Comparison of ENCODE assay signal across 8 cellular contexts in the genomic region with DNA sequence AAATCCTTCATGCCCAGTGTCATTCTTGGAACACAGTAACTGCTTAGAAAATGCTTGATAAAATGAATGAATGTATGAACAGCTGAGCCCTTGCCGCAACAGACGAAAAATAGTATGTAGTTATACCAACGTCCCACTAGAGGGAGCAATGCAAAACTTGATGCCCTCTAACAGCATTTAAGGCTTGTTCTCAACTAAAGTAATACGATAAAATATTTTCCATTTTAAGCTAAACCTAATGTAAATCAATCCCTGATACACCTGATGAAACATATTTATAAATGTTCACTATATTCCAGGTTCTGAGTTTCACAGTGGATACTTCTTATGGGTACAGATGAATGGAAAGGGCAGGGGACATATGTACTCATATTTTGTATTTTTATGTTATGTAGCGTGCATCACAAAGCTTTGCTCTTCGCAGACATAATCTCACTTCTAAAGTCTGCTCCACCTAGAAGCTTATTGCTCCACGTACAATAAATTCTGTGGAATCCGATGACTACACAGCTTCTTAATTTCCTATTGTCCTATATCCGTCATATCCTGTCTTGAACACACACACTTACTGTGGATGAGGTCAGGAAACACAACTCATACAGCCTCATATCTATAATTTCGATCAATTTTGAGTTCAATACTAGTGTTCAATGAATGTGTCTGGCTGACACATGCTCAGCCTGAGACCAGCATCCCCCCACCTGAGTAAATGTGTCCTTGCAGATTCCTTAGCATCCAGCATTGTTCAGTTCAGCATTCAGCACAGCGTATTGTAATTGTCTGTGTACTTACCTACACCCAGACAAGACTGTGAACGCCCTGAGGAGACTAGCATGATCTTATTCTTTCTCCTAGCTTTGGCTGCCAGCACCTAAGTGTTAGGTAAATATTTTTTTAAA. TPM values are rescaled to one million over a fixed set of nuclear protein-coding genes. Genes with fewer than 3 reads are reported as not detected.
A peak's percentile ranks its signal among the peaks of the same experiment; 100 is the strongest.
DNase-seq lines count a peak whose midpoint lies in the region; ATAC-seq and TF ChIP-seq lines count a peak whose summit lies in the region.

No MANE protein-coding gene starts in this region.

- peak; percentile 72 for TF ChIP-seq CTCF in GM12872 (IDR thresholded peaks at IDR 0.05; ENCODE audit: insufficient read depth, low read depth, low read length)
- peak; percentile 87 for TF ChIP-seq CTCF in PC-9 (conservative IDR thresholded peaks at IDR 0.05)
- TF ChIP-seq CTCF in choroid plexus epithelial cell (conservative IDR thresholded peaks at IDR 0.05; ENCODE audit: low read depth, low read length), result peak; percentile 72

- H3K27me3 ChIP-seq in PC-9 (ENCODE audit: insufficient read depth, low read depth), result no peaks in the 10 kb centered on the region
- peaks cover 0 to 4% of the 10 kb centered on the region in 2 experiments for H3K27me3 ChIP-seq in mesenchymal stem cell (ENCODE audit: control insufficient read depth in 1 of 2, insufficient read depth in 1 of 2, low read length in 2 of 2)
- no peaks in the 10 kb centered on the region for H3K27me3 ChIP-seq in aorta (ENCODE audit: control insufficient read depth in 1 of 2, insufficient read depth in 2 of 2, low read length in 1 of 2)

- H2BK120ac ChIP-seq in mesenchymal stem cell (ENCODE audit: low read depth, low read length), result no peak overlapping the region

- H2BK5ac ChIP-seq in mesenchymal stem cell (ENCODE audit: low read depth, low read length, poor library complexity, severe bottlenecking), result no peak overlapping the region

- H3K9me3 ChIP-seq in PC-9 (ENCODE audit: insufficient read depth, low read depth) (no peaks in the 10 kb centered on the region), mesenchymal stem cell (ENCODE audit: control insufficient read depth, low read length) (no peaks in the 10 kb centered on the region), aorta (ENCODE audit: control insufficient read depth, low read length) (no peaks in the 10 kb centered on the region)

- intact Hi-C loops in PC-9 (cut with micrococcal nuclease; ENCODE audit: unreplicated experiment), result loop anchor here (5.0 to 10.0 kb wide), 2 partner anchors 76 to 249 kb away; no protein-coding TSS in a partner anchor
- intact Hi-C loops in aorta (cut with DNase I), result loop anchor here in 1 of 2 donors (5.0 kb wide), 1 partner anchor 36 kb away; no protein-coding TSS in a partner anchor

- H3K18ac ChIP-seq in mesenchymal stem cell (ENCODE audit: low read depth in 1 of 2, low read length in 2 of 2), result no peak overlapping the region

- H3K4me1 ChIP-seq in PC-9 (replicated peaks; ENCODE audit: insufficient read depth), result peaks cover 4% of the 10 kb centered on the region; the same call in 1 of the 2 replicates
- peaks cover 2% of the 10 kb centered on the region for H3K4me1 ChIP-seq in mesenchymal stem cell (ENCODE audit: control insufficient read depth, insufficient read depth, low read depth, low read length)
- no peaks in the 10 kb centered on the region for H3K4me1 ChIP-seq in aorta (ENCODE audit: control insufficient read depth in 1 of 2, insufficient read depth in 2 of 2, low read length in 2 of 2)

- ATAC-seq in aorta (ENCODE audit: low FRiP score), result no peak

- no peak overlapping the region for H3K23ac ChIP-seq in mesenchymal stem cell (ENCODE audit: low read length in 2 of 2)

- 45% methylated on average over 9 of the region's 12 CpGs for WGBS in mesenchymal stem cell
- 37 to 40% methylated on average over 12 of the region's 12 CpGs for WGBS in aorta, 2 donors

- no peak overlapping the region for H3K4me3 ChIP-seq in PC-9
- H3K4me3 ChIP-seq in choroid plexus epithelial cell (ENCODE audit: low read depth, low read length), result no peak overlapping the region
- peak overlapping the region in 1 of 2 experiments; percentile 50 for H3K4me3 ChIP-seq in mesenchymal stem cell (ENCODE audit: insufficient read depth in 1 of 2, low read depth in 1 of 2, low read length in 2 of 2)
- H3K4me3 ChIP-seq in aorta (ENCODE audit: low read length in 2 of 2), result no peak overlapping the region

- CTCF ChIA-PET in PC-9 (lab: Charles Lee), result interaction anchor here (0.6 to 1.7 kb wide), 6 partner anchors 15 to 232 kb away, joined by 3 to 12 read pairs (median 4); partner anchors contain the start of gene IRF6

- H3K4me2 ChIP-seq in PC-9 (peak overlapping the region; percentile 25; the same call in 1 of the 2 replicates), mesenchymal stem cell (ENCODE audit: low read length, poor library complexity, severe bottlenecking) (no peak overlapping the region)

- H3K27ac ChIP-seq in PC-9 (no peak overlapping the region), mesenchymal stem cell (ENCODE audit: low read length, poor library complexity, severe bottlenecking) (no peak overlapping the region), aorta (ENCODE audit: low read depth in 1 of 2, low read length in 2 of 2) (no peak overlapping the region)

- H3F3A ChIP-seq in PC-9 (ENCODE audit: insufficient read depth, low read depth), result peaks cover 13% of the 10 kb centered on the region; the same call in 1 of the 2 replicates

- H3K79me2 ChIP-seq in PC-9 (ENCODE audit: low read depth), result peaks cover 5% of the 10 kb centered on the region

- H4K91ac ChIP-seq in mesenchymal stem cell (ENCODE audit: low read length), result no peak overlapping the region

- no peaks in the 10 kb centered on the region for H3K9me2 ChIP-seq in PC-9 (ENCODE audit: insufficient read depth)

- DNase-seq in AG08396 (ENCODE audit: low spot score) (peak; percentile 57), HT1080 (ENCODE audit: low read depth) (peak; percentile 73), PC-9 (no peak), choroid plexus epithelial cell (ENCODE audit: low read depth) (peak; percentile 89), mesenchymal stem cell (peak; percentile 61), aorta (no peak)
- DNase-seq in stimulated activated naive CD4-positive, alpha-beta T cell treated with Interleukin-2 at 50 U/mL for 16 hours (lab: John Stamatoyannopoulos, UW), result no peak

- no peak overlapping the region for H2BK12ac ChIP-seq in mesenchymal stem cell (ENCODE audit: low read length in 2 of 2)

- H2AFZ ChIP-seq in PC-9 (no peak overlapping the region), mesenchymal stem cell (ENCODE audit: low read depth, low read length) (no peak overlapping the region)

- H4K20me1 ChIP-seq in PC-9 (ENCODE audit: insufficient read depth), result no peaks in the 10 kb centered on the region

- peak overlapping the region; percentile 77 for H3K9ac ChIP-seq in mesenchymal stem cell (ENCODE audit: low read length)

- peaks cover 4% of the 10 kb centered on the region for H3K79me1 ChIP-seq in mesenchymal stem cell (replicated peaks; ENCODE audit: low read length, poor library complexity, severe bottlenecking)

- POLR2A ChIA-PET in PC-9 (lab: Charles Lee; ENCODE audit: unreplicated experiment), result interaction anchor here (0.6 kb wide), 1 partner anchor 47 kb away, joined by 4 read pairs; no protein-coding TSS in a partner anchor

- H2BK15ac ChIP-seq in mesenchymal stem cell (ENCODE audit: low read depth, poor library complexity, severe bottlenecking), result no peak overlapping the region

- no peak overlapping the region for H3K14ac ChIP-seq in mesenchymal stem cell (ENCODE audit: low read length in 2 of 2)

- no TSS peak for BruUV-seq in PC-9 (replicated peaks; lab: Mats Ljungman, UMichigan)

- no peak overlapping the region for H2AK5ac ChIP-seq in mesenchymal stem cell (ENCODE audit: low read length, severe bottlenecking)

- H3K36me3 ChIP-seq in PC-9 (ENCODE audit: low read depth) (no peaks in the 10 kb centered on the region), mesenchymal stem cell (ENCODE audit: control insufficient read depth in 1 of 2, insufficient read depth in 2 of 2, low read depth in 1 of 2, low read length in 2 of 2) (no peaks in the 10 kb centered on the region), aorta (ENCODE audit: control insufficient read depth in 1 of 2, insufficient read depth in 2 of 2, low read length in 1 of 2) (no peaks in the 10 kb centered on the region)

- no peak overlapping the region for H4K8ac ChIP-seq in mesenchymal stem cell (ENCODE audit: low read length)

- no peak overlapping the region for H3K4ac ChIP-seq in mesenchymal stem cell (ENCODE audit: low read depth in 1 of 2, low read length in 2 of 2)

RNA-seq across cellular contexts. Expression of gene UTP25, which starts 4.4 kb away (rescaled TPM):
- 12.4 and 12.5 TPM in 2 replicates for total RNA-seq in HT1080 (2014; rRNA removed; shearing (Covaris generic))
- 8.1 and 10.0 TPM in 2 replicates for polyA plus RNA-seq in HT1080 (2015; cell fraction: cytosol; rRNA removed)
- polyA plus RNA-seq in HT1080 (2015; cell fraction: nucleus; rRNA removed), result 23.2 and 25.0 TPM in 2 replicates
- total RNA-seq in PC-9 (2021) (8.2 and 9.3 TPM in 2 replicates), aorta (1 to 10 TPM; 7.2 to 8.1 TPM)
- polyA plus RNA-seq in mesenchymal stem cell (2013, experiment 1 of 2), result 3.3 TPM
- 3.3 TPM for polyA plus RNA-seq in mesenchymal stem cell (2013, experiment 2 of 2)
- polyA plus RNA-seq in aorta, result 1 to 10 TPM in 1 of 2 donors, under 1 TPM in 1; 0.50 to 3.0 TPM

RNA-seq across cellular contexts. Expression of gene IRF6, which starts 17.4 kb away (rescaled TPM):
- total RNA-seq in HT1080 (2014; rRNA removed; shearing (Covaris generic)), result 0.05 TPM in 1 of 2 replicates, not detected in the other
- polyA plus RNA-seq in HT1080 (2015; cell fraction: cytosol; rRNA removed), result 0.01 and 0.03 TPM in 2 replicates
- polyA plus RNA-seq in HT1080 (2015; cell fraction: nucleus; rRNA removed), result not detected in 2 replicates
- total RNA-seq in PC-9 (2021) (46.5 and 50.9 TPM in 2 replicates), aorta (1 to 10 TPM; 1.9 to 3.8 TPM)
- 0.69 TPM for polyA plus RNA-seq in mesenchymal stem cell (2013, experiment 1 of 2)
- 0.64 TPM for polyA plus RNA-seq in mesenchymal stem cell (2013, experiment 2 of 2)
- 1 to 10 TPM; 2.6 to 9.8 TPM for polyA plus RNA-seq in aorta

RNA-seq across cellular contexts. Expression of gene C1orf74, which starts 39.0 kb away (rescaled TPM):
- 3.9 and 4.5 TPM in 2 replicates for total RNA-seq in HT1080 (2014; rRNA removed; shearing (Covaris generic))
- 3.9 and 4.1 TPM in 2 replicates for polyA plus RNA-seq in HT1080 (2015; cell fraction: cytosol; rRNA removed)
- 5.5 and 6.1 TPM in 2 replicates for polyA plus RNA-seq in HT1080 (2015; cell fraction: nucleus; rRNA removed)
- total RNA-seq in PC-9 (2021), result 4.1 and 5.0 TPM in 2 replicates
- 0.95 TPM for polyA plus RNA-seq in mesenchymal stem cell (2013, experiment 1 of 2)
- polyA plus RNA-seq in mesenchymal stem cell (2013, experiment 2 of 2), result 0.96 TPM
- total RNA-seq in aorta, result 1 to 10 TPM; 1.1 to 1.6 TPM
- under 1 TPM; 0.69 to 0.75 TPM for polyA plus RNA-seq in aorta

Comparison
In these comparisons a context has a peak if more than half of its experiments do, and no peak if none do; other contexts are left out.
1. DNase-seq: peak in AG08396 (single experiment), HT1080 (single experiment), choroid plexus epithelial cell (single experiment) and mesenchymal stem cell (single experiment); none in PC-9 (0 of 2), stimulated activated naive CD4-positive, alpha-beta T cell treated with Interleukin-2 at 50 U/mL for 16 hours (single experiment) and aorta (0 of 2).
2. Peak in every context shown above with its lines, with median percentiles within 50 percentile points of each other: CTCF ChIP-seq.